ENCODE assay signal across 13 cellular contexts in genomic region chr1:61450454-61451213, GRCh38.
DNase-seq lines count a peak whose midpoint lies in the region; ATAC-seq and TF ChIP-seq lines count a peak whose summit lies in the region.
"Had no signal": no experiment of that assay in that cellular context is flagged by ENCODE, and none has a peak within 500 bp of the region (broad histone marks: within the 10 kb centered on the region; RNA-seq: fewer than 3 reads in every experiment).

No MANE protein-coding gene starts in this region.

- no peak overlapping the region for H3K4me3 ChIP-seq in spleen
- H3K4me3 ChIP-seq: ovary had no signal

- no peak for TF ChIP-seq CTCF in spleen (IDR thresholded peaks at IDR 0.05 in 8 of 11, conservative IDR thresholded peaks at IDR 0.05 in 3 of 11)

- peaks cover 0 to 7% (median 0%) of the 10 kb centered on the region in 6 donors for H3K36me3 ChIP-seq in spleen
- H3K36me3 ChIP-seq: ovary had no signal

- TF ChIP-seq POLR2A in spleen (IDR thresholded peaks at IDR 0.05), result no peak

- DNase-seq in GM03348 (ENCODE audit: low spot score) (peak; percentile 9), caudate nucleus (lab: John Stamatoyannopoulos, UW) (no peak), left colon (peak; percentile 46 to 66), spleen (no peak), ecto neural progenitor cell (ENCODE audit: low spot score) (no peak), iPS-NIHi7 (ENCODE audit: extremely low spot score) (no peak)
- DNase-seq in activated naive CD4-positive, alpha-beta T cell treated with anti-CD3 and anti-CD28 coated beads, Interleukin-2, amount 50 U/mL, for 16 hours, result no peak
- DNase-seq: activated T-cell treated with anti-CD3 and anti-CD28 coated beads, Interleukin-2, amount 50 U/mL, for 1 hour; CD4-positive, CD25-positive, alpha-beta regulatory T cell; cortex of kidney; NCI-H1105 treated with DMSO at 0.1 percent for 48 hours had no signal

- peaks cover 6 to 41% (median 22%) of the 10 kb centered on the region in 6 donors for H3K4me1 ChIP-seq in spleen

- H3K27ac ChIP-seq in caudate nucleus (ENCODE audit: low read depth, low read length) (peak overlapping the region; percentile 47), spleen (peak overlapping the region in 5 of 8 donors; percentile 8 to 44 (median 33))

- ATAC-seq in left colon (peak; percentile 88), SK-N-SH treated with all-trans-retinoic acid at 6 μM for 48 hours (no peak)

- H3K27me3 ChIP-seq in spleen (replicated peaks in 1 of 7), result no peaks in the 10 kb centered on the region
- H3K27me3 ChIP-seq: ovary had no signal

- WGBS in spleen, 5 donors, result 34 to 52% (median 42%) methylated on average over 11 of the region's 11 CpGs

- H3K9me3 ChIP-seq in spleen, result no peaks in the 10 kb centered on the region
- H3K9me3 ChIP-seq: ovary had no signal

- intact Hi-C loops in left colon (cut with DNase I, micrococcal nuclease) (loop anchor here (10.0 kb wide), 3 partner anchors 396 to 476 kb away; no protein-coding TSS in a partner anchor), spleen (cut with DNase I; ENCODE audit: low total_unique reads) (loop anchor here (5.0 to 10.0 kb wide), 3 partner anchors 398 to 1473 kb away; no protein-coding TSS in a partner anchor)

TF ChIP-seq in SK-N-SH treated with all-trans-retinoic acid at 6 μM for 48 hours, 23 proteins besides CTCF, POLR2A, EP300 and RAD21:
- TF ChIP-seq BACH2 (CRISPR knock-in tag; IDR thresholded peaks at IDR 0.05; ENCODE audit: borderline replicate concordance), result no peak
- TF ChIP-seq CSDC2 (CRISPR knock-in tag; IDR thresholded peaks at IDR 0.05), result no peak
- TF ChIP-seq ZNF70 (CRISPR knock-in tag; IDR thresholded peaks at IDR 0.05), result no peak
- TF ChIP-seq OSR1 (CRISPR knock-in tag; IDR thresholded peaks at IDR 0.05), result no peak
- TF ChIP-seq PPARA (CRISPR knock-in tag; IDR thresholded peaks at IDR 0.05; ENCODE audit: borderline replicate concordance), result no peak
- TF ChIP-seq ZC3H10 (CRISPR knock-in tag; IDR thresholded peaks at IDR 0.05), result no peak
- no peak for TF ChIP-seq CSRNP3 (CRISPR knock-in tag; IDR thresholded peaks at IDR 0.05)
- TF ChIP-seq ARNTL (CRISPR knock-in tag; IDR thresholded peaks at IDR 0.05; ENCODE audit: borderline replicate concordance, low read depth), result no peak
- no peak for TF ChIP-seq RARB (CRISPR knock-in tag; IDR thresholded peaks at IDR 0.05)
- TF ChIP-seq ESRRG (CRISPR knock-in tag; IDR thresholded peaks at IDR 0.05), result no peak
- no peak for TF ChIP-seq TSHZ2 (CRISPR knock-in tag; IDR thresholded peaks at IDR 0.05)
- no peak for TF ChIP-seq ISL1 (CRISPR knock-in tag; IDR thresholded peaks at IDR 0.05)
- no peak for TF ChIP-seq ZNF8 (CRISPR knock-in tag; IDR thresholded peaks at IDR 0.05)

Comparison
In these comparisons a context has a peak if more than half of its experiments do, and no peak if none do; other contexts are left out.
1. DNase-seq: peak in GM03348 (single experiment) and left colon (2 of 2); none in caudate nucleus (0 of 61), spleen (single experiment), ecto neural progenitor cell (single experiment), iPS-NIHi7 (single experiment) and activated naive CD4-positive, alpha-beta T cell treated with anti-CD3 and anti-CD28 coated beads, Interleukin-2, amount 50 U/mL, for 16 hours (single experiment).